ENCODE assay signal across 9 cellular contexts in genomic region chr11:61516675-61517516, GRCh38. TPM values are rescaled to one million over a fixed set of nuclear protein-coding genes. Genes with fewer than 3 reads are reported as not detected.
DNase-seq lines count a peak whose midpoint lies in the region; ATAC-seq and TF ChIP-seq lines count a peak whose summit lies in the region.
"Had no signal": no experiment of that assay in that cellular context is flagged by ENCODE, and none has a peak within 500 bp of the region (broad histone marks: within the 10 kb centered on the region; RNA-seq: fewer than 3 reads in every experiment).

No MANE protein-coding gene starts in this region.

- H3K9me3 ChIP-seq in fibroblast of lung (ENCODE audit: control insufficient read depth, insufficient read depth, low read depth, low read length) (no peaks in the 10 kb centered on the region), parathyroid adenoma (ENCODE audit: control insufficient read depth, low read length) (no peaks in the 10 kb centered on the region)

- TF ChIP-seq POLR2A in NB4 (IDR thresholded peaks at IDR 0.05; ENCODE audit: extremely low read depth, insufficient read length) = no peak

- TF ChIP-seq CTCF in NB4 (IDR thresholded peaks at IDR 0.05; ENCODE audit: low read depth, low read length) (peak; percentile 95), fibroblast of lung (conservative IDR thresholded peaks at IDR 0.05 in 1 of 2, IDR thresholded peaks at IDR 0.05 in 1 of 2; ENCODE audit: low read depth in 1 of 2, low read length in 2 of 2) (peak; percentile 95 to 99), parathyroid adenoma (IDR thresholded peaks at IDR 0.05) (peak; percentile 93)

- H3K9ac ChIP-seq in fibroblast of lung (ENCODE audit: insufficient read depth, low read length) (no peak overlapping the region), parathyroid adenoma (no peak overlapping the region)

- H3K4me1 ChIP-seq in fibroblast of lung (ENCODE audit: control insufficient read depth, extremely low read depth, insufficient read depth, low read length) (no peaks in the 10 kb centered on the region), parathyroid adenoma (peaks cover 10% of the 10 kb centered on the region)

- H3K79me2 ChIP-seq in fibroblast of lung (ENCODE audit: control insufficient read depth, insufficient read depth, low read length) (no peaks in the 10 kb centered on the region), parathyroid adenoma (no peaks in the 10 kb centered on the region)

- ATAC-seq in HG03442 (IDR thresholded peaks at IDR 0.05; ENCODE audit: unreplicated experiment) (no peak), HG03571 (IDR thresholded peaks at IDR 0.05; ENCODE audit: unreplicated experiment) (no peak)

- H3K27ac ChIP-seq in fibroblast of lung (ENCODE audit: insufficient read depth, low read length) (no peak overlapping the region), parathyroid adenoma (no peak overlapping the region)

- no peak overlapping the region for H3K4me3 ChIP-seq in NB4 (ENCODE audit: low read depth, low read length)
- no peak overlapping the region for H3K4me3 ChIP-seq in fibroblast of lung (replicated peaks in 1 of 4; ENCODE audit: control extremely low read depth in 1 of 4, insufficient read depth in 1 of 4, low read depth in 3 of 4, low read length in 4 of 4)
- no peak overlapping the region for H3K4me3 ChIP-seq in parathyroid adenoma (ENCODE audit: low read depth, low read length)

- H3K4me2 ChIP-seq in fibroblast of lung (ENCODE audit: extremely low read depth, insufficient read depth, low read length) = peak overlapping the region; percentile 25
- H3K4me2 ChIP-seq in parathyroid adenoma (ENCODE audit: low read length) = peak overlapping the region; percentile 51

- H3K27me3 ChIP-seq in fibroblast of lung (ENCODE audit: control insufficient read depth, insufficient read depth, low read length) (peaks cover 3% of the 10 kb centered on the region), parathyroid adenoma (ENCODE audit: control insufficient read depth, insufficient read depth, low read length) (no peaks in the 10 kb centered on the region)

- no peaks in the 10 kb centered on the region for H3K36me3 ChIP-seq in fibroblast of lung (ENCODE audit: control insufficient read depth, insufficient read depth, low read length)
- no peaks in the 10 kb centered on the region for H3K36me3 ChIP-seq in parathyroid adenoma (ENCODE audit: control insufficient read depth, insufficient read depth, low read length)

- H2AFZ ChIP-seq in fibroblast of lung (ENCODE audit: low read length) (no peak overlapping the region), parathyroid adenoma (peak overlapping the region; percentile 70)

- DNase-seq in Daoy (ENCODE audit: low read depth) (peak; percentile 48), NB4 (ENCODE audit: low read depth) (peak; percentile 53), fibroblast of lung (ENCODE audit: low read depth in 2 of 2) (peak; percentile 14 to 25), cerebellar cortex (ENCODE audit: low spot score) (no peak)
- DNase-seq in activated T-cell treated with anti-CD3 and anti-CD28 coated beads, Interleukin-2, amount 50 U/mL, for 1 hour = peak; percentile 74

- no peaks in the 10 kb centered on the region for H4K20me1 ChIP-seq in fibroblast of lung (ENCODE audit: control insufficient read depth, extremely low read depth, insufficient read depth, low read length)

RNA-seq across cellular contexts. Expression of gene LRRC10B, which starts 8.3 kb away (rescaled TPM):
- 0.23 and 1.8 TPM in 2 replicates for total RNA-seq in Daoy (2014; rRNA removed; shearing (Covaris generic))
- under 0.01 and 0.17 TPM in 2 replicates for total RNA-seq in fibroblast of lung
- 0.02 TPM in 1 of 2 replicates, not detected in the other for polyA plus RNA-seq in fibroblast of lung
- polyA plus RNA-seq in fibroblast of lung (2012) = not detected in 2 replicates
- polyA minus RNA-seq in fibroblast of lung (ENCODE audit: low replicate concordance) = not detected in 2 replicates
- total RNA-seq: urinary bladder had no signal
